ENCODE assay signal across 1 cellular context in the genomic region with DNA sequence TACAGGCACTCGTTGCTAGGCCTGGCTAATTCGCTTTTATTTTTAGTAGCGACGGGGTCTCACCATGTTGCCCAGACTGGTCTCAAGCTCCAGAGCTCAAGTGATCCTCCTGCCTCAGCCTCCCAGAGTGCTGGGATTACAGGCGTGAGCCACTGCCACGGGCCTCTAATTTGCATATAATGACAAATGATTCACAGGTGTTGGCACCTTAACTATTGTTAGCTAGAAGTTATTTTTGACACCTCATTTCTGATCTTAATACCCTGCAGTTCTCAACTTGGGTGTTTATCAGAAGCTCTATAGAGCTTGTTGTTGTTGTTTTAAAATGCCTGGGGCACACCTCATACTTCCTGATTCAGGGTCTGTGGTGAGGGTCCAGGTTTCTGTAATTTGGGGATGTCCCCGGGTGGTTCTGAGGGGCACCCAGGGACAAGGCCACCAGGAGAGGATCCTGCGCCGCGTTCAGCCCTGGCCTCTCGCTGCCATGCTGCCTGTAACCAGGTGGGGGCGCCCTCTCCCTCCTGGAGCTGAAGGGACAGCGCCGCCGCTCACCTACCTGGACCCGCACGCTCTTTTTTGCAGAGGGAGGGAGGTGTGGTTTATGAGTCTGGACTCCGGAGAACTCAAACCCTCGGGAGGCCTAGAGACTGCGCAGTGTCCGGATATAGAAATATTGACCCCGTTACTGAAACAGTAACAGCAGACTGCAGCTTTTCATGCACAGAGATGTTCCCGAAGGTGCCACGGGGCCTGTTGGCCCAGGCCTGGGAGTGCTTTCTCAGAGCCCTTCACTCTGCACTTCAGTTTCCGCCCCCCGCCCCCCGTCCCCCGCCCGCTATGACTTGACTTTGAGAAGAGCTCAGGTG.
TF ChIP-seq lines count a peak whose summit lies in the region.

No MANE protein-coding gene starts in this region.

TF ChIP-seq in HepG2, 621 proteins besides CTCF, POLR2A, EP300 and RAD21 (continued from another document):
- TF ChIP-seq JARID2 (CRISPR knock-in tag; IDR thresholded peaks at IDR 0.05; ENCODE audit: insufficient replicate concordance) = no peak
- TF ChIP-seq ZBTB34 (CRISPR knock-in tag; IDR thresholded peaks at IDR 0.05) = no peak
- TF ChIP-seq POLR2AphosphoS2 (IDR thresholded peaks at IDR 0.05; ENCODE audit: low read depth, low read length) = no peak
- TF ChIP-seq, protein P1, sequence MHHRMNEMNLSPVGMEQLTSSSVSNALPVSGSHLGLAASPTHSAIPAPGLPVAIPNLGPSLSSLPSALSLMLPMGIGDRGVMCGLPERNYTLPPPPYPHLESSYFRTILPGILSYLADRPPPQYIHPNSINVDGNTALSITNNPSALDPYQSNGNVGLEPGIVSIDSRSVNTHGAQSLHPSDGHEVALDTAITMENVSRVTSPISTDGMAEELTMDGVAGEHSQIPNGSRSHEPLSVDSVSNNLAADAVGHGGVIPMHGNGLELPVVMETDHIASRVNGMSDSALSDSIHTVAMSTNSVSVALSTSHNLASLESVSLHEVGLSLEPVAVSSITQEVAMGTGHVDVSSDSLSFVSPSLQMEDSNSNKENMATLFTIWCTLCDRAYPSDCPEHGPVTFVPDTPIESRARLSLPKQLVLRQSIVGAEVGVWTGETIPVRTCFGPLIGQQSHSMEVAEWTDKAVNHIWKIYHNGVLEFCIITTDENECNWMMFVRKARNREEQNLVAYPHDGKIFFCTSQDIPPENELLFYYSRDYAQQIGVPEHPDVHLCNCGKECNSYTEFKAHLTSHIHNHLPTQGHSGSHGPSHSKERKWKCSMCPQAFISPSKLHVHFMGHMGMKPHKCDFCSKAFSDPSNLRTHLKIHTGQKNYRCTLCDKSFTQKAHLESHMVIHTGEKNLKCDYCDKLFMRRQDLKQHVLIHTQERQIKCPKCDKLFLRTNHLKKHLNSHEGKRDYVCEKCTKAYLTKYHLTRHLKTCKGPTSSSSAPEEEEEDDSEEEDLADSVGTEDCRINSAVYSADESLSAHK (CRISPR knock-in tag; IDR thresholded peaks at IDR 0.05; ENCODE audit: borderline replicate concordance) = no peak
- TF ChIP-seq ZNF557 (CRISPR knock-in tag; IDR thresholded peaks at IDR 0.05) = no peak
- TF ChIP-seq ZFP90 (CRISPR knock-in tag; IDR thresholded peaks at IDR 0.05; ENCODE audit: borderline replicate concordance) = 0 out of 2 replicates have a peak, but pooled peaks have one; percentile 25
- TF ChIP-seq ZBTB3 (CRISPR knock-in tag; IDR thresholded peaks at IDR 0.05; ENCODE audit: borderline replicate concordance, low read depth) = no peak
- no peak for TF ChIP-seq TRIM22 (IDR thresholded peaks at IDR 0.05)
- TF ChIP-seq GABPA (IDR thresholded peaks at IDR 0.05; ENCODE audit: low read depth, low read length) = no peak
- TF ChIP-seq GABPA (CRISPR knock-in tag; IDR thresholded peaks at IDR 0.05; ENCODE audit: low read depth) = no peak
- TF ChIP-seq, protein P2, sequence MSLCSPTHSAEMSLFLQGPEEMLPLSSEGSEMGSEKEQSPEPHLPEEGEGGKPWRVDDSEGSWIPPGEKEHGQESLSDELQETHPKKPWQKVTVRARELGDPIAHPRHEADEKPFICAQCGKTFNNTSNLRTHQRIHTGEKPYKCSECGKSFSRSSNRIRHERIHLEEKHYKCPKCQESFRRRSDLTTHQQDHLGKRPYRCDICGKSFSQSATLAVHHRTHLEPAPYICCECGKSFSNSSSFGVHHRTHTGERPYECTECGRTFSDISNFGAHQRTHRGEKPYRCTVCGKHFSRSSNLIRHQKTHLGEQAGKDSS (CRISPR knock-in tag; IDR thresholded peaks at IDR 0.05; ENCODE audit: borderline replicate concordance, low read depth) = peak; percentile 93; the same call in 1 of the 2 replicates
- no peak for TF ChIP-seq SP2 (CRISPR knock-in tag; IDR thresholded peaks at IDR 0.05)
- TF ChIP-seq XBP1 (CRISPR knock-in tag; IDR thresholded peaks at IDR 0.05) = no peak
- TF ChIP-seq, protein P3, sequence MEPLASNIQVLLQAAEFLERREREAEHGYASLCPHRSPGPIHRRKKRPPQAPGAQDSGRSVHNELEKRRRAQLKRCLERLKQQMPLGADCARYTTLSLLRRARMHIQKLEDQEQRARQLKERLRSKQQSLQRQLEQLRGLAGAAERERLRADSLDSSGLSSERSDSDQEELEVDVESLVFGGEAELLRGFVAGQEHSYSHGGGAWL (CRISPR knock-in tag; IDR thresholded peaks at IDR 0.05) = 0 out of 2 replicates have a peak, but pooled peaks have one; percentile 51
- TF ChIP-seq ISX (CRISPR knock-in tag; conservative IDR thresholded peaks at IDR 0.05) = no peak
- 0 out of 2 replicates have a peak, but pooled peaks have one; percentile 58 for TF ChIP-seq ZNF160 (CRISPR knock-in tag; IDR thresholded peaks at IDR 0.05)
- peak; percentile 87; the same call in 1 of the 2 replicates for TF ChIP-seq KDM3A (CRISPR knock-in tag; IDR thresholded peaks at IDR 0.05; ENCODE audit: low read depth)
- no peak for TF ChIP-seq ZNF550 (CRISPR knock-in tag; IDR thresholded peaks at IDR 0.05; ENCODE audit: borderline replicate concordance)
- no peak for TF ChIP-seq YEATS2 (CRISPR knock-in tag; IDR thresholded peaks at IDR 0.05; ENCODE audit: borderline replicate concordance)
- no peak for TF ChIP-seq AGO2 (optimal IDR thresholded peaks at IDR 0.05; ENCODE audit: low read depth, low read length)
- no peak for TF ChIP-seq SIX1 (CRISPR knock-in tag; IDR thresholded peaks at IDR 0.05; ENCODE audit: borderline replicate concordance)
- TF ChIP-seq, protein P4, sequence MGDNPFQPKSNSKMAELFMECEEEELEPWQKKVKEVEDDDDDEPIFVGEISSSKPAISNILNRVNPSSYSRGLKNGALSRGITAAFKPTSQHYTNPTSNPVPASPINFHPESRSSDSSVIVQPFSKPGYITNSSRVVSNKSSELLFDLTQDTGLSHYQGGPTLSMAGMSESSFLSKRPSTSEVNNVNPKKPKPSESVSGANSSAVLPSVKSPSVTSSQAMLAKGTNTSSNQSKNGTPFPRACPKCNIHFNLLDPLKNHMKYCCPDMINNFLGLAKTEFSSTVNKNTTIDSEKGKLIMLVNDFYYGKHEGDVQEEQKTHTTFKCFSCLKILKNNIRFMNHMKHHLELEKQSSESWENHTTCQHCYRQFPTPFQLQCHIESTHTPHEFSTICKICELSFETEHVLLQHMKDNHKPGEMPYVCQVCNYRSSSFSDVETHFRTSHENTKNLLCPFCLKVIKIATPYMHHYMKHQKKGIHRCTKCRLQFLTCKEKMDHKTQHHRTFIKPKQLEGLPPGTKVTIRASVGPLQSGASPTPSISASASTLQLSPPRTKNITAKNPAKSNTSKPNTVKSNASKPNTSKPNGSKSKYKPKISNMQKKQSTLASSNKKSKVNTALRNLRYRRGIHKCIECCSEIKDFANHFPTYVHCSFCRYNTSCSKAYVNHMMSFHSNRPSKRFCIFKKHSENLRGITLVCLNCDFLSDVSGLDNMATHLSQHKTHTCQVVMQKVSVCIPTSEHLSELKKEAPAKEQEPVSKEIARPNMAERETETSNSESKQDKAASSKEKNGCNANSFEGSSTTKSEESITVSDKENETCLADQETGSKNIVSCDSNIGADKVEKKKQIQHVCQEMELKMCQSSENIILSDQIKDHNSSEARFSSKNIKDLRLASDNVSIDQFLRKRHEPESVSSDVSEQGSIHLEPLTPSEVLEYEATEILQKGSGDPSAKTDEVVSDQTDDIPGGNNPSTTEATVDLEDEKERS (CRISPR knock-in tag; IDR thresholded peaks at IDR 0.05) = no peak
- TF ChIP-seq, protein P5, sequence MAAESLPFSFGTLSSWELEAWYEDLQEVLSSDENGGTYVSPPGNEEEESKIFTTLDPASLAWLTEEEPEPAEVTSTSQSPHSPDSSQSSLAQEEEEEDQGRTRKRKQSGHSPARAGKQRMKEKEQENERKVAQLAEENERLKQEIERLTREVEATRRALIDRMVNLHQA (CRISPR knock-in tag; IDR thresholded peaks at IDR 0.05) = no peak
- TF ChIP-seq, protein P6, sequence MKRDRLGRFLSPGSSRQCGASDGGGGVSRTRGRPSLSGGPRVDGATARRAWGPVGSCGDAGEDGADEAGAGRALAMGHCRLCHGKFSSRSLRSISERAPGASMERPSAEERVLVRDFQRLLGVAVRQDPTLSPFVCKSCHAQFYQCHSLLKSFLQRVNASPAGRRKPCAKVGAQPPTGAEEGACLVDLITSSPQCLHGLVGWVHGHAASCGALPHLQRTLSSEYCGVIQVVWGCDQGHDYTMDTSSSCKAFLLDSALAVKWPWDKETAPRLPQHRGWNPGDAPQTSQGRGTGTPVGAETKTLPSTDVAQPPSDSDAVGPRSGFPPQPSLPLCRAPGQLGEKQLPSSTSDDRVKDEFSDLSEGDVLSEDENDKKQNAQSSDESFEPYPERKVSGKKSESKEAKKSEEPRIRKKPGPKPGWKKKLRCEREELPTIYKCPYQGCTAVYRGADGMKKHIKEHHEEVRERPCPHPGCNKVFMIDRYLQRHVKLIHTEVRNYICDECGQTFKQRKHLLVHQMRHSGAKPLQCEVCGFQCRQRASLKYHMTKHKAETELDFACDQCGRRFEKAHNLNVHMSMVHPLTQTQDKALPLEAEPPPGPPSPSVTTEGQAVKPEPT (CRISPR knock-in tag; IDR thresholded peaks at IDR 0.05; ENCODE audit: low read depth) = no peak
- no peak for TF ChIP-seq SAFB2 (CRISPR knock-in tag; IDR thresholded peaks at IDR 0.05; ENCODE audit: borderline replicate concordance, low read depth)
- TF ChIP-seq ZNF562 (CRISPR knock-in tag; IDR thresholded peaks at IDR 0.05; ENCODE audit: borderline replicate concordance) = no peak
- no peak for TF ChIP-seq SOX6 (IDR thresholded peaks at IDR 0.05)
- TF ChIP-seq SOX6 (CRISPR knock-in tag; IDR thresholded peaks at IDR 0.05) = peak; percentile 63
- no peak for TF ChIP-seq ZHX1 (CRISPR knock-in tag; IDR thresholded peaks at IDR 0.05; ENCODE audit: low read depth)
- no peak for TF ChIP-seq FOXP1 (IDR thresholded peaks at IDR 0.05)
- TF ChIP-seq FOXP1 (CRISPR knock-in tag; IDR thresholded peaks at IDR 0.05) = no peak
- TF ChIP-seq ZNF629 (CRISPR knock-in tag; conservative IDR thresholded peaks at IDR 0.05) = no peak
- no peak for TF ChIP-seq ZNF558 (CRISPR knock-in tag; IDR thresholded peaks at IDR 0.05; ENCODE audit: borderline replicate concordance)
- 0 out of 2 replicates have a peak, but pooled peaks have one; percentile 34 for TF ChIP-seq HMG20B (CRISPR knock-in tag; conservative IDR thresholded peaks at IDR 0.05)
